In the genomic region with DNA sequence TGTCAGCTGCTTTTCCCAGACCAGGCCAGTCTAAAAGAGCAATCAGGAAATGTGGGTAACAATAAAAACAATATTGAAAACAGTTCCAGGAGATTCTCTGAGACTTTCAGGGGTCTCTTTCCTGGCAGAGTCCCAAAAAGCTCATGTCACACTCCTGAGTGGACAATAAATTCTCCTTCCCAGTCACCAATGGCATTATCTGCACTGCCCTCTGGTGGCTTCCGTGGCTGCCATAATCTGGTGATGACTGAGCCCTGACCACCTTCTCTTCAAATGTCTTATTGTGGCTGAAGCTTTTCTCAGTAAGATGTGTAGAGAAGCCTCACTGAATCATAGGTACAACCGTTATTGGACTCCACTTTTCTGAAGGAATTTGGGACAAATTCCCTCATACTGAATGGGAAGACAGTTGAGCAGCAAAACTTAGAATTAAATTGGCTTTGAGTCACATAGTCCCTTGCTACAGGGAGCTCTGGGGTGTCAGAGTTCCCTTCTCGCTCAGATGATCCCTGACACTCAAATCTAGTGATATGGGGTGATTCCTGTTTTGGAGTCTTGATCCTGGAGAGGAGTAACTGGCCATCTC, we compare ENCODE assay signal across 1 cellular context.
TF ChIP-seq lines count a peak whose summit lies in the region.

No MANE protein-coding gene starts in this region.

TF ChIP-seq in HepG2, 621 proteins besides CTCF, POLR2A, EP300 and RAD21 (continued from another document):
- TF ChIP-seq, protein P1, sequence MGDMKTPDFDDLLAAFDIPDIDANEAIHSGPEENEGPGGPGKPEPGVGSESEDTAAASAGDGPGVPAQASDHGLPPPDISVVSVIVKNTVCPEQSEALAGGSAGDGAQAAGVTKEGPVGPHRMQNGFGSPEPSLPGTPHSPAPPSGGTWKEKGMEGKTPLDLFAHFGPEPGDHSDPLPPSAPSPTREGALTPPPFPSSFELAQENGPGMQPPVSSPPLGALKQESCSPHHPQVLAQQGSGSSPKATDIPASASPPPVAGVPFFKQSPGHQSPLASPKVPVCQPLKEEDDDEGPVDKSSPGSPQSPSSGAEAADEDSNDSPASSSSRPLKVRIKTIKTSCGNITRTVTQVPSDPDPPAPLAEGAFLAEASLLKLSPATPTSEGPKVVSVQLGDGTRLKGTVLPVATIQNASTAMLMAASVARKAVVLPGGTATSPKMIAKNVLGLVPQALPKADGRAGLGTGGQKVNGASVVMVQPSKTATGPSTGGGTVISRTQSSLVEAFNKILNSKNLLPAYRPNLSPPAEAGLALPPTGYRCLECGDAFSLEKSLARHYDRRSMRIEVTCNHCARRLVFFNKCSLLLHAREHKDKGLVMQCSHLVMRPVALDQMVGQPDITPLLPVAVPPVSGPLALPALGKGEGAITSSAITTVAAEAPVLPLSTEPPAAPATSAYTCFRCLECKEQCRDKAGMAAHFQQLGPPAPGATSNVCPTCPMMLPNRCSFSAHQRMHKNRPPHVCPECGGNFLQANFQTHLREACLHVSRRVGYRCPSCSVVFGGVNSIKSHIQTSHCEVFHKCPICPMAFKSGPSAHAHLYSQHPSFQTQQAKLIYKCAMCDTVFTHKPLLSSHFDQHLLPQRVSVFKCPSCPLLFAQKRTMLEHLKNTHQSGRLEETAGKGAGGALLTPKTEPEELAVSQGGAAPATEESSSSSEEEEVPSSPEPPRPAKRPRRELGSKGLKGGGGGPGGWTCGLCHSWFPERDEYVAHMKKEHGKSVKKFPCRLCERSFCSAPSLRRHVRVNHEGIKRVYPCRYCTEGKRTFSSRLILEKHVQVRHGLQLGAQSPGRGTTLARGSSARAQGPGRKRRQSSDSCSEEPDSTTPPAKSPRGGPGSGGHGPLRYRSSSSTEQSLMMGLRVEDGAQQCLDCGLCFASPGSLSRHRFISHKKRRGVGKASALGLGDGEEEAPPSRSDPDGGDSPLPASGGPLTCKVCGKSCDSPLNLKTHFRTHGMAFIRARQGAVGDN (CRISPR knock-in tag; IDR thresholded peaks at IDR 0.05), result no peak
- TF ChIP-seq, protein P2, sequence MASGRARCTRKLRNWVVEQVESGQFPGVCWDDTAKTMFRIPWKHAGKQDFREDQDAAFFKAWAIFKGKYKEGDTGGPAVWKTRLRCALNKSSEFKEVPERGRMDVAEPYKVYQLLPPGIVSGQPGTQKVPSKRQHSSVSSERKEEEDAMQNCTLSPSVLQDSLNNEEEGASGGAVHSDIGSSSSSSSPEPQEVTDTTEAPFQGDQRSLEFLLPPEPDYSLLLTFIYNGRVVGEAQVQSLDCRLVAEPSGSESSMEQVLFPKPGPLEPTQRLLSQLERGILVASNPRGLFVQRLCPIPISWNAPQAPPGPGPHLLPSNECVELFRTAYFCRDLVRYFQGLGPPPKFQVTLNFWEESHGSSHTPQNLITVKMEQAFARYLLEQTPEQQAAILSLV (CRISPR knock-in tag; IDR thresholded peaks at IDR 0.05; ENCODE audit: borderline replicate concordance), result no peak
- TF ChIP-seq ZNF766 (CRISPR knock-in tag; IDR thresholded peaks at IDR 0.05; ENCODE audit: borderline replicate concordance), result 0 out of 2 replicates have a peak, but pooled peaks have one; percentile 32
- TF ChIP-seq MAFF (IDR thresholded peaks at IDR 0.05; ENCODE audit: low read depth, low read length), result 0 out of 2 replicates have a peak, but pooled peaks have one; percentile 14
- 0 out of 2 replicates have a peak, but pooled peaks have one; percentile 17 for TF ChIP-seq MED1 (CRISPR knock-in tag; IDR thresholded peaks at IDR 0.05)
- TF ChIP-seq SMC3 (IDR thresholded peaks at IDR 0.05; ENCODE audit: low read length), result peak; percentile 77
- TF ChIP-seq STAG1 (CRISPR knock-in tag; IDR thresholded peaks at IDR 0.05), result peak; percentile 84
- TF ChIP-seq ZNF264 (CRISPR knock-in tag; IDR thresholded peaks at IDR 0.05), result 0 out of 2 replicates have a peak, but pooled peaks have one; percentile 24
- no peak for TF ChIP-seq CBX5 (CRISPR knock-in tag; IDR thresholded peaks at IDR 0.05; ENCODE audit: borderline replicate concordance)
- TF ChIP-seq BORCS8-MEF2B (CRISPR knock-in tag; IDR thresholded peaks at IDR 0.05), result no peak
- no peak for TF ChIP-seq ZNF563 (CRISPR knock-in tag; IDR thresholded peaks at IDR 0.05)
- no peak for TF ChIP-seq SOX6 (IDR thresholded peaks at IDR 0.05)
- TF ChIP-seq SOX6 (CRISPR knock-in tag; IDR thresholded peaks at IDR 0.05), result peak; percentile 13; the same call in 1 of the 2 replicates
- no peak for TF ChIP-seq CEBPB (IDR thresholded peaks at IDR 0.05; ENCODE audit: borderline replicate concordance, low read depth, low read length)
